ENCODE assay signal across 2 cellular contexts in the genomic region with DNA sequence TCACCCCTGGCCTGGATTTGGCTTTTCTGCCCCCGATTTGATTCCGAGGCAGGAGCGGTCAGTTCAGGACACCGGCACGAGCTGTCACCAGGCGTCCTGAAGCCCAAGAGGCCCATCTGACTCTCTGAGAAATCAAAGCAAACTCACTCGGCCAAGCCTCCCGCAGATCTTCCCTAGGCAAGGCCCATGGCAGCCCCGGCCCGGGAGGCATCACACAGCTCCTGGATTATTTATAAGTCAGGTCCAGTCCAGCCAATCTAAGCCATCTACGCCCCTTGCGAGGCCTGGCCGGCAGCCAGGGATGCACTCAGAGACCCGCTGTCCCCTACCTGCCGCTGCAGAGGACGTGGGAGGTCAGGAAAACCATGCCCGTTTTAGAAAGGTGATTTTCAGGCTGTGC.
TF ChIP-seq lines count a peak whose summit lies in the region.

No MANE protein-coding gene starts in this region.

TF ChIP-seq in SK-N-SH, 30 proteins besides CTCF, POLR2A, EP300 and RAD21 (continued from another document):
- TF ChIP-seq, protein P1, sequence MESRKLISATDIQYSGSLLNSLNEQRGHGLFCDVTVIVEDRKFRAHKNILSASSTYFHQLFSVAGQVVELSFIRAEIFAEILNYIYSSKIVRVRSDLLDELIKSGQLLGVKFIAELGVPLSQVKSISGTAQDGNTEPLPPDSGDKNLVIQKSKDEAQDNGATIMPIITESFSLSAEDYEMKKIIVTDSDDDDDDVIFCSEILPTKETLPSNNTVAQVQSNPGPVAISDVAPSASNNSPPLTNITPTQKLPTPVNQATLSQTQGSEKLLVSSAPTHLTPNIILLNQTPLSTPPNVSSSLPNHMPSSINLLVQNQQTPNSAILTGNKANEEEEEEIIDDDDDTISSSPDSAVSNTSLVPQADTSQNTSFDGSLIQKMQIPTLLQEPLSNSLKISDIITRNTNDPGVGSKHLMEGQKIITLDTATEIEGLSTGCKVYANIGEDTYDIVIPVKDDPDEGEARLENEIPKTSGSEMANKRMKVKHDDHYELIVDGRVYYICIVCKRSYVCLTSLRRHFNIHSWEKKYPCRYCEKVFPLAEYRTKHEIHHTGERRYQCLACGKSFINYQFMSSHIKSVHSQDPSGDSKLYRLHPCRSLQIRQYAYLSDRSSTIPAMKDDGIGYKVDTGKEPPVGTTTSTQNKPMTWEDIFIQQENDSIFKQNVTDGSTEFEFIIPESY (IDR thresholded peaks at IDR 0.05; ENCODE audit: borderline replicate concordance, low read depth) = no peak
- TF ChIP-seq, protein P2, sequence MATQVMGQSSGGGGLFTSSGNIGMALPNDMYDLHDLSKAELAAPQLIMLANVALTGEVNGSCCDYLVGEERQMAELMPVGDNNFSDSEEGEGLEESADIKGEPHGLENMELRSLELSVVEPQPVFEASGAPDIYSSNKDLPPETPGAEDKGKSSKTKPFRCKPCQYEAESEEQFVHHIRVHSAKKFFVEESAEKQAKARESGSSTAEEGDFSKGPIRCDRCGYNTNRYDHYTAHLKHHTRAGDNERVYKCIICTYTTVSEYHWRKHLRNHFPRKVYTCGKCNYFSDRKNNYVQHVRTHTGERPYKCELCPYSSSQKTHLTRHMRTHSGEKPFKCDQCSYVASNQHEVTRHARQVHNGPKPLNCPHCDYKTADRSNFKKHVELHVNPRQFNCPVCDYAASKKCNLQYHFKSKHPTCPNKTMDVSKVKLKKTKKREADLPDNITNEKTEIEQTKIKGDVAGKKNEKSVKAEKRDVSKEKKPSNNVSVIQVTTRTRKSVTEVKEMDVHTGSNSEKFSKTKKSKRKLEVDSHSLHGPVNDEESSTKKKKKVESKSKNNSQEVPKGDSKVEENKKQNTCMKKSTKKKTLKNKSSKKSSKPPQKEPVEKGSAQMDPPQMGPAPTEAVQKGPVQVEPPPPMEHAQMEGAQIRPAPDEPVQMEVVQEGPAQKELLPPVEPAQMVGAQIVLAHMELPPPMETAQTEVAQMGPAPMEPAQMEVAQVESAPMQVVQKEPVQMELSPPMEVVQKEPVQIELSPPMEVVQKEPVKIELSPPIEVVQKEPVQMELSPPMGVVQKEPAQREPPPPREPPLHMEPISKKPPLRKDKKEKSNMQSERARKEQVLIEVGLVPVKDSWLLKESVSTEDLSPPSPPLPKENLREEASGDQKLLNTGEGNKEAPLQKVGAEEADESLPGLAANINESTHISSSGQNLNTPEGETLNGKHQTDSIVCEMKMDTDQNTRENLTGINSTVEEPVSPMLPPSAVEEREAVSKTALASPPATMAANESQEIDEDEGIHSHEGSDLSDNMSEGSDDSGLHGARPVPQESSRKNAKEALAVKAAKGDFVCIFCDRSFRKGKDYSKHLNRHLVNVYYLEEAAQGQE (IDR thresholded peaks at IDR 0.05; ENCODE audit: low read depth, low read length) = no peak
- TF ChIP-seq, protein P3, sequence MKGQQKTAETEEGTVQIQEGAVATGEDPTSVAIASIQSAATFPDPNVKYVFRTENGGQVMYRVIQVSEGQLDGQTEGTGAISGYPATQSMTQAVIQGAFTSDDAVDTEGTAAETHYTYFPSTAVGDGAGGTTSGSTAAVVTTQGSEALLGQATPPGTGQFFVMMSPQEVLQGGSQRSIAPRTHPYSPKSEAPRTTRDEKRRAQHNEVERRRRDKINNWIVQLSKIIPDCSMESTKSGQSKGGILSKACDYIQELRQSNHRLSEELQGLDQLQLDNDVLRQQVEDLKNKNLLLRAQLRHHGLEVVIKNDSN (IDR thresholded peaks at IDR 0.05; ENCODE audit: borderline replicate concordance, low read depth) = no peak

TF ChIP-seq in SK-N-SH treated with all-trans-retinoic acid at 6 μM for 48 hours, 23 proteins besides CTCF, POLR2A, EP300 and RAD21 (continued from another document):
- TF ChIP-seq, protein P4, sequence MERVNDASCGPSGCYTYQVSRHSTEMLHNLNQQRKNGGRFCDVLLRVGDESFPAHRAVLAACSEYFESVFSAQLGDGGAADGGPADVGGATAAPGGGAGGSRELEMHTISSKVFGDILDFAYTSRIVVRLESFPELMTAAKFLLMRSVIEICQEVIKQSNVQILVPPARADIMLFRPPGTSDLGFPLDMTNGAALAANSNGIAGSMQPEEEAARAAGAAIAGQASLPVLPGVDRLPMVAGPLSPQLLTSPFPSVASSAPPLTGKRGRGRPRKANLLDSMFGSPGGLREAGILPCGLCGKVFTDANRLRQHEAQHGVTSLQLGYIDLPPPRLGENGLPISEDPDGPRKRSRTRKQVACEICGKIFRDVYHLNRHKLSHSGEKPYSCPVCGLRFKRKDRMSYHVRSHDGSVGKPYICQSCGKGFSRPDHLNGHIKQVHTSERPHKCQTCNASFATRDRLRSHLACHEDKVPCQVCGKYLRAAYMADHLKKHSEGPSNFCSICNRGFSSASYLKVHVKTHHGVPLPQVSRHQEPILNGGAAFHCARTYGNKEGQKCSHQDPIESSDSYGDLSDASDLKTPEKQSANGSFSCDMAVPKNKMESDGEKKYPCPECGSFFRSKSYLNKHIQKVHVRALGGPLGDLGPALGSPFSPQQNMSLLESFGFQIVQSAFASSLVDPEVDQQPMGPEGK (CRISPR knock-in tag; IDR thresholded peaks at IDR 0.05; ENCODE audit: borderline replicate concordance) = no peak
- TF ChIP-seq ISL1 (CRISPR knock-in tag; IDR thresholded peaks at IDR 0.05) (no peak), RARB (CRISPR knock-in tag; IDR thresholded peaks at IDR 0.05) (no peak), SNAI2 (CRISPR knock-in tag; IDR thresholded peaks at IDR 0.05) (no peak), TOX (CRISPR knock-in tag; IDR thresholded peaks at IDR 0.05; ENCODE audit: borderline replicate concordance) (no peak), ZNF70 (CRISPR knock-in tag; IDR thresholded peaks at IDR 0.05) (no peak), TCF4 (CRISPR knock-in tag; IDR thresholded peaks at IDR 0.05; ENCODE audit: borderline replicate concordance) (no peak), GLIS3 (CRISPR knock-in tag; IDR thresholded peaks at IDR 0.05) (no peak), ESRRG (CRISPR knock-in tag; IDR thresholded peaks at IDR 0.05) (no peak)
- TF ChIP-seq, protein P5, sequence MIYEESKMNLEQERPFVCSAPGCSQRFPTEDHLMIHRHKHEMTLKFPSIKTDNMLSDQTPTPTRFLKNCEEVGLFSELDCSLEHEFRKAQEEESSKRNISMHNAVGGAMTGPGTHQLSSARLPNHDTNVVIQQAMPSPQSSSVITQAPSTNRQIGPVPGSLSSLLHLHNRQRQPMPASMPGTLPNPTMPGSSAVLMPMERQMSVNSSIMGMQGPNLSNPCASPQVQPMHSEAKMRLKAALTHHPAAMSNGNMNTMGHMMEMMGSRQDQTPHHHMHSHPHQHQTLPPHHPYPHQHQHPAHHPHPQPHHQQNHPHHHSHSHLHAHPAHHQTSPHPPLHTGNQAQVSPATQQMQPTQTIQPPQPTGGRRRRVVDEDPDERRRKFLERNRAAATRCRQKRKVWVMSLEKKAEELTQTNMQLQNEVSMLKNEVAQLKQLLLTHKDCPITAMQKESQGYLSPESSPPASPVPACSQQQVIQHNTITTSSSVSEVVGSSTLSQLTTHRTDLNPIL (CRISPR knock-in tag; IDR thresholded peaks at IDR 0.05; ENCODE audit: low read depth) = no peak
